ENCODE assay signal across 1 cellular context in the genomic region with DNA sequence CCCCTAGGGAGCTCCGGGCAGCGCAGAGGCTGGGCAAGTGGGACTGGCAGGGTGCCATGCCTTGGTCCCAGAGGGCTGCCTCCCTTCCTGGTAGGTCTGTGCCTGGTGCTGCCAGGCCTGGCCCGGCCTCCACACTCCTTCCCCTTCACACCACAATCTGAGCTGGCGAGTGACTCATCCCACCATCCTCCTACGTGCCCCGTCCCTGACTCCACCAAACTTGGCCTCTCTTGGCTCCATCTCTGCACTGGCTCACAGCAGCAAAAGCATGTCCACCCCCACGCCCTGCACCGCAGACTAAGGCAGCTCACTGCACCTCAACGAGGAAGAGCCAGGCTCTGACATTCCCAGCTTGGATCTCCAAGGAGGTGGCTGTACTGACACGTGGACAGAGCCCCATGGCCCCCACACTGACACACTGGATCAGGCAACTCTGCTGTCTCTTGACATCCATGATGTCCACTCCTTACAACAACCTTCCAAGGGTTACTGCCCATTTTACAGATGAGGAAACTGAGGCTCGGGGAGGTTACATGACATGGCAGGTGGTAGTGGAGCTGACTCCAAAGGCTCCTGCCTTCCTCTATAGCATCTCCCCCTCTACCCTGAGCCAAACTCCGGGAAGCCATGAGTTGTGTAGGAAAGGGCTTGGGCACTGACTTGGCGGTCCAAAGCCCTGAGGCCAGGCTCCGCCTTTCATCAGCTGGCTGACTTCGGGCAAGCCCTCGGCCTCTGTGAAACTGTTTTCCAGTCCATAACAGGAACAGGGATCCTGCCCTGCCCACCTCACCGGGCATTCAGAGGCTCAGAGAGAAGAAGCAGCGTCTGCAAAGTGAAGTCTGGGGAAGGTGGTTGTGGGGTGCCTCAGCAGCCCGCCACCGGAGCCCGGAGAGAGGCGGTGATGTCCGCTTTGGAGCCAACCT.
TF ChIP-seq lines count a peak whose summit lies in the region.

No MANE protein-coding gene starts in this region.

TF ChIP-seq in HCT116, 20 proteins besides CTCF, POLR2A, EP300 and RAD21 (continued from another document):
- TF ChIP-seq, protein P1, sequence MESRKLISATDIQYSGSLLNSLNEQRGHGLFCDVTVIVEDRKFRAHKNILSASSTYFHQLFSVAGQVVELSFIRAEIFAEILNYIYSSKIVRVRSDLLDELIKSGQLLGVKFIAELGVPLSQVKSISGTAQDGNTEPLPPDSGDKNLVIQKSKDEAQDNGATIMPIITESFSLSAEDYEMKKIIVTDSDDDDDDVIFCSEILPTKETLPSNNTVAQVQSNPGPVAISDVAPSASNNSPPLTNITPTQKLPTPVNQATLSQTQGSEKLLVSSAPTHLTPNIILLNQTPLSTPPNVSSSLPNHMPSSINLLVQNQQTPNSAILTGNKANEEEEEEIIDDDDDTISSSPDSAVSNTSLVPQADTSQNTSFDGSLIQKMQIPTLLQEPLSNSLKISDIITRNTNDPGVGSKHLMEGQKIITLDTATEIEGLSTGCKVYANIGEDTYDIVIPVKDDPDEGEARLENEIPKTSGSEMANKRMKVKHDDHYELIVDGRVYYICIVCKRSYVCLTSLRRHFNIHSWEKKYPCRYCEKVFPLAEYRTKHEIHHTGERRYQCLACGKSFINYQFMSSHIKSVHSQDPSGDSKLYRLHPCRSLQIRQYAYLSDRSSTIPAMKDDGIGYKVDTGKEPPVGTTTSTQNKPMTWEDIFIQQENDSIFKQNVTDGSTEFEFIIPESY (IDR thresholded peaks at IDR 0.05; ENCODE audit: extremely low read depth, insufficient replicate concordance, low read length), result peak; percentile 34
- TF ChIP-seq ZNF274 (IDR thresholded peaks at IDR 0.05; ENCODE audit: low read depth, low read length) (no peak), POLR2AphosphoS5 (IDR thresholded peaks at IDR 0.05; ENCODE audit: low read depth, low read length) (peak; percentile 70), EGR1 (IDR thresholded peaks at IDR 0.05; ENCODE audit: low read depth) (peak; percentile 91), JUND (IDR thresholded peaks at IDR 0.05) (peak; percentile 96), EZH2phosphoT487 (IDR thresholded peaks at IDR 0.05; ENCODE audit: borderline replicate concordance) (no peak)
